25 cellular contexts compared by ENCODE assay signal in genomic region chr7:87317691-87318245, GRCh38. TPM values are rescaled to one million over a fixed set of nuclear protein-coding genes. Genes with fewer than 3 reads are reported as not detected.
A peak's percentile ranks its signal among the peaks of the same experiment; 100 is the strongest.
DNase-seq lines count a peak whose midpoint lies in the region; ATAC-seq, FAIRE-seq and TF ChIP-seq lines count a peak whose summit lies in the region.
"Had no signal": no experiment of that assay in that cellular context is flagged by ENCODE, and none has a peak within 500 bp of the region (broad histone marks: within the 10 kb centered on the region; RNA-seq: fewer than 3 reads in every experiment).

No MANE protein-coding gene starts in this region.

- no peaks in the 10 kb centered on the region for H3K79me2 ChIP-seq in KMS-11 (ENCODE audit: insufficient read depth, low read depth)
- H3K79me2 ChIP-seq in hepatocyte = no peaks in the 10 kb centered on the region

- no peak for DNase-seq in A549 (ENCODE audit: low read depth in 1 of 2, low spot score in 1 of 2)
- no peak for DNase-seq in hepatocyte (ENCODE audit: low spot score)
- no peak for DNase-seq in HuH-7.5 (ENCODE audit: low spot score)
- no peak for DNase-seq in heart right ventricle
- DNase-seq: activated naive CD8-positive, alpha-beta T cell treated with anti-CD3 and anti-CD28 coated beads for 36 hours; Caco-2; central memory CD4-positive, alpha-beta T cell; DND-41; naive thymus-derived CD4-positive, alpha-beta T cell; NCI-H1092 treated with DMSO at 0.1 percent for 48 hours; NCI-H2029; NCI-H446 treated with DMSO at 0.1 percent for 48 hours; occipital lobe; stimulated activated CD4-positive, alpha-beta T cell treated with anti-CD3 and anti-CD28 coated beads, Interleukin-2, amount 100 ng/mL, for 48 hours had no signal

- WGBS in A549 (ENCODE audit: missing lambda C conversion rate) = 91% methylated on average over 2 of the region's 2 CpGs
- 98% methylated on average over 2 of the region's 2 CpGs for WGBS in hepatocyte (ENCODE audit: low lambda C conversion rate, missing lambda C conversion rate)
- WGBS in heart right ventricle, 2 donors = 93 to 94% methylated on average over 2 of the region's 2 CpGs

- H3K4me2 ChIP-seq in A549 (peak overlapping the region; percentile 95), KMS-11 (peak overlapping the region; percentile 96; the same call in 1 of the 2 replicates), hepatocyte (no peak overlapping the region)

- POLR2A ChIA-PET in A549 (lab: Yijun Ruan, JAX) = interaction anchor here (0.9 to 1.6 kb wide), 3 partner anchors 27 to 165 kb away, joined by 3 to 8 read pairs (median 4); partner anchors contain the start of genes CROT and DMTF1

- H3K9me3 ChIP-seq in A549 (no peaks in the 10 kb centered on the region), hepatocyte (ENCODE audit: low read depth) (no peaks in the 10 kb centered on the region), heart right ventricle (peaks cover 0 to 20% (median 0%) of the 10 kb centered on the region in 11 donors)
- H3K9me3 ChIP-seq: ascending aorta, Caco-2 had no signal

- H3K27ac ChIP-seq in A549 = peak overlapping the region; percentile 70 to 76
- no peak overlapping the region for H3K27ac ChIP-seq in KMS-11
- H3K27ac ChIP-seq in hepatocyte = peak overlapping the region; percentile 11
- no peak overlapping the region for H3K27ac ChIP-seq in heart right ventricle
- H3K27ac ChIP-seq: ascending aorta had no signal

- no peak for TF ChIP-seq RAD21 in A549 (conservative IDR thresholded peaks at IDR 0.05 in 1 of 2, IDR thresholded peaks at IDR 0.05 in 1 of 2)

- H3K36me3 ChIP-seq in KMS-11 (ENCODE audit: insufficient read depth) = no peaks in the 10 kb centered on the region
- no peaks in the 10 kb centered on the region for H3K36me3 ChIP-seq in hepatocyte (replicated peaks; ENCODE audit: insufficient read depth, low read depth)
- H3K36me3 ChIP-seq in heart right ventricle = peaks cover 0 to 2% (median 0%) of the 10 kb centered on the region in 9 donors
- H3K36me3 ChIP-seq: ascending aorta had no signal

- H3K9ac ChIP-seq in KMS-11 = no peak overlapping the region

- no peaks in the 10 kb centered on the region for H3K9me2 ChIP-seq in hepatocyte (replicated peaks; ENCODE audit: insufficient read depth)

- H3K4me1 ChIP-seq in A549 = peaks cover 37% of the 10 kb centered on the region
- peaks cover 46% of the 10 kb centered on the region for H3K4me1 ChIP-seq in KMS-11 (ENCODE audit: low read depth, poor library complexity, severe bottlenecking)
- H3K4me1 ChIP-seq in hepatocyte (ENCODE audit: insufficient read depth) = peaks cover 5% of the 10 kb centered on the region
- H3K4me1 ChIP-seq in heart right ventricle = peaks cover 0 to 4% (median 0%) of the 10 kb centered on the region in 9 donors
- H3K4me1 ChIP-seq: ascending aorta, Caco-2 had no signal

- TF ChIP-seq EP300 in A549 (IDR thresholded peaks at IDR 0.05) = no peak

- intact Hi-C loops in heart right ventricle (cut with DNase I) = loop anchor here in 1 of 10 donors (10.0 kb wide), 1 partner anchor 187 kb away; no protein-coding TSS in a partner anchor

- FAIRE-seq in A549 (lab: Jason Lieb, UNC) = no peak
- FAIRE-seq: GM12878, H54, urothelium cell line had no signal

- TF ChIP-seq POLR2A in A549 (IDR thresholded peaks at IDR 0.05; ENCODE audit: low read length) = no peak

- no peak overlapping the region for H3K4me3 ChIP-seq in A549
- H3K4me3 ChIP-seq in KMS-11 (IDR thresholded peaks at IDR 0.05; ENCODE audit: insufficient read depth, low read depth, low read length) = no peak overlapping the region
- H3K4me3 ChIP-seq in WI38 (ENCODE audit: low read depth, low read length) = peak overlapping the region; percentile 53
- no peak overlapping the region for H3K4me3 ChIP-seq in hepatocyte
- no peak overlapping the region for H3K4me3 ChIP-seq in heart right ventricle
- H3K4me3 ChIP-seq: ascending aorta, GM12878 had no signal

- ATAC-seq in A549 (0 out of 6 replicates have a peak, but pooled peaks of 1 of the 2 experiments have one; percentile 30), GM21360 (IDR thresholded peaks at IDR 0.05; ENCODE audit: unreplicated experiment) (no peak), HG03280 (IDR thresholded peaks at IDR 0.05; ENCODE audit: unreplicated experiment) (no peak), heart right ventricle (no peak)
- ATAC-seq: GM12878; left lobe of liver; naive thymus-derived CD4-positive, alpha-beta T cell; stimulated activated memory B cell treated with anti-CD40 and anti-IgM and Interleukin-4, amounts not matched to agents 10 μg/mL and 1 μg/mL and 100 μg/mL, for 72 hours; WTC11 had no signal

- CTCF ChIA-PET in A549 (lab: Yijun Ruan, JAX) = interaction anchor here (0.9 to 9.6 kb wide), 4 partner anchors 9 to 98 kb away, joined by 3 to 195 read pairs (median 6); no protein-coding TSS in a partner anchor

- H3K27me3 ChIP-seq in KMS-11 (ENCODE audit: insufficient read depth, low read depth) (no peaks in the 10 kb centered on the region), hepatocyte (no peaks in the 10 kb centered on the region), heart right ventricle (peaks cover 0 to 5% (median 0%) of the 10 kb centered on the region in 7 donors)
- H3K27me3 ChIP-seq: ascending aorta had no signal

- H2AFZ ChIP-seq in KMS-11 (ENCODE audit: low read depth) (no peak overlapping the region), hepatocyte (no peak overlapping the region)

- H4K20me1 ChIP-seq in KMS-11 (ENCODE audit: insufficient read depth) (no peaks in the 10 kb centered on the region), hepatocyte (ENCODE audit: insufficient read depth, poor library complexity, severe bottlenecking) (no peaks in the 10 kb centered on the region)

- TF ChIP-seq CTCF in A549 (IDR thresholded peaks at IDR 0.05) = no peak
- no peak for TF ChIP-seq CTCF in KMS-11 (conservative IDR thresholded peaks at IDR 0.05; ENCODE audit: low read depth, low read length)
- no peak for TF ChIP-seq CTCF in WI38 (IDR thresholded peaks at IDR 0.05; ENCODE audit: low read depth, low read length)
- TF ChIP-seq CTCF in hepatocyte (IDR thresholded peaks at IDR 0.05; ENCODE audit: poor library complexity) = no peak
- TF ChIP-seq CTCF in heart right ventricle (IDR thresholded peaks at IDR 0.05) = no peak

TF ChIP-seq in A549, 52 proteins besides CTCF, POLR2A, EP300 and RAD21:
- TF ChIP-seq MAFK (IDR thresholded peaks at IDR 0.05; ENCODE audit: partially characterized antibody) (no peak), USF2 (IDR thresholded peaks at IDR 0.05) (no peak), FOSL2 (IDR thresholded peaks at IDR 0.05) (no peak), FOSL2 (CRISPR knock-in tag; IDR thresholded peaks at IDR 0.05) (no peak), ESRRA (IDR thresholded peaks at IDR 0.05; ENCODE audit: borderline replicate concordance, low read length) (no peak), HOXA7 (CRISPR knock-in tag; IDR thresholded peaks at IDR 0.05) (no peak), RNF2 (IDR thresholded peaks at IDR 0.05; ENCODE audit: borderline replicate concordance, low read depth) (no peak), SREBF2 (IDR thresholded peaks at IDR 0.05) (no peak), HOXB13 (CRISPR knock-in tag; IDR thresholded peaks at IDR 0.05; ENCODE audit: low read depth) (no peak), MAX (IDR thresholded peaks at IDR 0.05) (no peak), POLR2AphosphoS2 (conservative IDR thresholded peaks at IDR 0.05; ENCODE audit: low read length) (no peak)

RNA-seq across cellular contexts. Expression of gene CROT, which starts 27.7 kb away (rescaled TPM):
- polyA plus RNA-seq in A549 (2011; rRNA removed) (11.3 and 18.2 TPM in 2 replicates), A549 (2017; fragmentation: RNase III; extraction: RNeasy Plus Mini Kit Qiagen cat#74134 plus additional on column Dnase treatment) (12.1 to 12.3 TPM (median 12.3 TPM) in 3 replicates), hepatocyte (25.7 and 29.2 TPM in 2 replicates), heart right ventricle (1 to 10 TPM; 4.3 to 5.6 TPM)
- polyA plus RNA-seq in A549 (2012; cell fraction: cytosol; rRNA removed) = 4.4 and 4.6 TPM in 2 replicates
- 3.3 and 4.9 TPM in 2 replicates for polyA plus RNA-seq in A549 (2012; cell fraction: nucleus; rRNA removed)
- polyA minus RNA-seq in A549 (2011; rRNA and poly(A)+ RNA removed) = 4.1 and 4.5 TPM in 2 replicates
- total RNA-seq in hepatocyte (50.7 and 57.4 TPM in 2 replicates), heart right ventricle (10 to 100 TPM in 1 of 10 donors, 1 to 10 TPM in 9; 4.5 to 10.6 (median 7.7) TPM)

Comparison
In these comparisons a context has a peak if more than half of its experiments do, and no peak if none do; other contexts are left out.
1. H3K27ac ChIP-seq: peak in A549 (2 of 2) and hepatocyte (single experiment); none in KMS-11 (single experiment) and heart right ventricle (0 of 10).